Comparison of ENCODE assay signal across 14 cellular contexts in genomic region chr15:88645171-88646087, GRCh38. TPM values are rescaled to one million over a fixed set of nuclear protein-coding genes. Genes with fewer than 3 reads are reported as not detected.
DNase-seq lines count a peak whose midpoint lies in the region; ATAC-seq and TF ChIP-seq lines count a peak whose summit lies in the region.
"Had no signal": no experiment of that assay in that cellular context is flagged by ENCODE, and none has a peak within 500 bp of the region (broad histone marks: within the 10 kb centered on the region; RNA-seq: fewer than 3 reads in every experiment).

No MANE protein-coding gene starts in this region.

- H3K4me1 Mint-ChIP-seq in activated naive CD4-positive, alpha-beta T cell treated with anti-CD3 and anti-CD28 coated beads, Interleukin-2, amount 50 U/mL, for 24 hours = peaks cover 81% of the 10 kb centered on the region
- H3K4me1 Mint-ChIP-seq in activated B cell treated with CpG ODN at 0.5 μM for 24 hours = peaks cover 90% of the 10 kb centered on the region
- peaks cover 24% of the 10 kb centered on the region for H3K4me1 Mint-ChIP-seq in type B pancreatic cell (ENCODE audit: unreplicated experiment)

- H3K4me3 Mint-ChIP-seq in activated naive CD4-positive, alpha-beta T cell treated with anti-CD3 and anti-CD28 coated beads, Interleukin-2, amount 50 U/mL, for 24 hours = no peak overlapping the region
- H3K4me3 Mint-ChIP-seq in activated B cell treated with CpG ODN at 0.5 μM for 24 hours (no peak overlapping the region), type B pancreatic cell (no peak overlapping the region)

- TF ChIP-seq CTCF in activated B cell treated with CpG ODN at 0.5 μM for 24 hours (IDR thresholded peaks at IDR 0.05) (no peak), type B pancreatic cell (conservative IDR thresholded peaks at IDR 0.05) (no peak)

- DNase-seq in activated naive CD4-positive, alpha-beta T cell treated with anti-CD3 and anti-CD28 coated beads, Interleukin-2, amount 50 U/mL, for 16 hours = no peak
- no peak for DNase-seq in activated B cell treated with CpG ODN at 0.5 μM for 24 hours
- DNase-seq in left lobe of liver (ENCODE audit: low spot score) = peak; percentile 1
- DNase-seq in type B pancreatic cell (ENCODE audit: extremely low spot score, unreplicated experiment) = no peak
- DNase-seq in NAMALWA (ENCODE audit: low spot score) = no peak
- DNase-seq in NCI-H2196 treated with DMSO at 0.1 percent for 48 hours (lab: John Stamatoyannopoulos, UW; ENCODE audit: unreplicated experiment) = no peak
- DNase-seq: DMS53, mammary epithelial cell, NCI-H2171, occipital lobe, SIG-M5 had no signal

- ATAC-seq in activated B cell treated with CpG ODN at 0.5 μM for 24 hours (ENCODE audit: low read depth) (no peak), left lobe of liver (no peak), GM21447 (IDR thresholded peaks at IDR 0.05; ENCODE audit: unreplicated experiment) (no peak)
- ATAC-seq: HCT116 had no signal

- CTCF ChIA-PET in activated B cell treated with CpG ODN at 0.5 μM for 24 hours (lab: Charles Lee) = interaction anchor here (1.7 kb wide), 1 partner anchor 11 kb away, joined by 4 read pairs; no protein-coding TSS in a partner anchor

- no peaks in the 10 kb centered on the region for H3K9me3 Mint-ChIP-seq in activated naive CD4-positive, alpha-beta T cell treated with anti-CD3 and anti-CD28 coated beads, Interleukin-2, amount 50 U/mL, for 24 hours
- no peaks in the 10 kb centered on the region for H3K9me3 Mint-ChIP-seq in activated B cell treated with CpG ODN at 0.5 μM for 24 hours
- no peaks in the 10 kb centered on the region for H3K9me3 Mint-ChIP-seq in type B pancreatic cell

- H3K36me3 Mint-ChIP-seq in activated naive CD4-positive, alpha-beta T cell treated with anti-CD3 and anti-CD28 coated beads, Interleukin-2, amount 50 U/mL, for 24 hours = peaks cover 19% of the 10 kb centered on the region
- peaks cover 61% of the 10 kb centered on the region for H3K36me3 Mint-ChIP-seq in activated B cell treated with CpG ODN at 0.5 μM for 24 hours (ENCODE audit: low read depth)
- peaks cover under 1% of the 10 kb centered on the region for H3K36me3 Mint-ChIP-seq in type B pancreatic cell

- POLR2A ChIA-PET in activated B cell treated with CpG ODN at 0.5 μM for 24 hours (lab: Charles Lee) = interaction anchor here (0.9 to 2.1 kb wide), 3 partner anchors 9 to 18 kb away, joined by 4 to 9 read pairs (median 4); no protein-coding TSS in a partner anchor

- H3K27me3 Mint-ChIP-seq in activated naive CD4-positive, alpha-beta T cell treated with anti-CD3 and anti-CD28 coated beads, Interleukin-2, amount 50 U/mL, for 24 hours = no peaks in the 10 kb centered on the region
- no peaks in the 10 kb centered on the region for H3K27me3 Mint-ChIP-seq in activated B cell treated with CpG ODN at 0.5 μM for 24 hours
- no peaks in the 10 kb centered on the region for H3K27me3 Mint-ChIP-seq in type B pancreatic cell

- H3K27ac Mint-ChIP-seq in activated naive CD4-positive, alpha-beta T cell treated with anti-CD3 and anti-CD28 coated beads, Interleukin-2, amount 50 U/mL, for 24 hours = peak overlapping the region; percentile 76
- H3K27ac Mint-ChIP-seq in activated B cell treated with CpG ODN at 0.5 μM for 24 hours = peak overlapping the region; percentile 96
- H3K27ac Mint-ChIP-seq in type B pancreatic cell = peak overlapping the region; percentile 34

- intact Hi-C loops in activated B cell treated with CpG ODN at 0.5 μM for 24 hours (cut with micrococcal nuclease) = no loop called here

RNA-seq across cellular contexts. Expression of gene ISG20, which starts 6.6 kb away (rescaled TPM):
- 84.6 and 87.1 TPM in 2 replicates for total RNA-seq in activated B cell treated with CpG ODN at 0.5 μM for 24 hours
- 5.7 TPM for total RNA-seq in left lobe of liver
- total RNA-seq in type B pancreatic cell (ENCODE audit: low replicate concordance) = 4.9 and 7.9 TPM in 2 replicates
- total RNA-seq: occipital lobe had no signal

RNA-seq across cellular contexts. Expression of gene AEN, which starts 24.3 kb away (rescaled TPM):
- total RNA-seq in activated B cell treated with CpG ODN at 0.5 μM for 24 hours (40.1 and 41.9 TPM in 2 replicates), left lobe of liver (7.1 TPM), type B pancreatic cell (ENCODE audit: low replicate concordance) (48.9 and 62.9 TPM in 2 replicates)

Comparison
In these comparisons a context has a peak if more than half of its experiments do, and no peak if none do; other contexts are left out.
1. H3K27ac Mint-ChIP-seq: peak in every context shown above with its lines; median percentile 96 in activated B cell treated with CpG ODN at 0.5 μM for 24 hours; 76 in activated naive CD4-positive, alpha-beta T cell treated with anti-CD3 and anti-CD28 coated beads, Interleukin-2, amount 50 U/mL, for 24 hours; 34 in type B pancreatic cell.